In genomic region chr9:93003552-93004407, GRCh38 we compare ENCODE assay signal across 8 cellular contexts. TPM values are rescaled to one million over a fixed set of nuclear protein-coding genes. Genes with fewer than 3 reads are reported as not detected.
DNase-seq lines count a peak whose midpoint lies in the region; ATAC-seq and TF ChIP-seq lines count a peak whose summit lies in the region.

No MANE protein-coding gene starts in this region.

- ATAC-seq in CD4-positive, CD25-positive, alpha-beta regulatory T cell (ENCODE audit: low read depth in 2 of 2) = peak; percentile 73 to 76
- peak; percentile 59 for ATAC-seq in GM21576 (IDR thresholded peaks at IDR 0.05; ENCODE audit: unreplicated experiment)
- ATAC-seq in activated CD8-positive, alpha-beta memory T cell treated with anti-CD3 and anti-CD28 coated beads, Interleukin-2, amount 10 ng/mL, durations not matched to agents 7 days and 5 days = peak; percentile 89
- peak; percentile 80 for ATAC-seq in esophagus mucosa
- no peak for ATAC-seq in HG03378 (IDR thresholded peaks at IDR 0.05; ENCODE audit: unreplicated experiment)

- DNase-seq in CD4-positive, CD25-positive, alpha-beta regulatory T cell = peak; percentile 48 to 78 (median 73)
- DNase-seq in NCI-H82 treated with DMSO at 0.1 percent for 48 hours (lab: John Stamatoyannopoulos, UW; ENCODE audit: unreplicated experiment) = peak; percentile 20
- DNase-seq in activated CD8-positive, alpha-beta memory T cell treated with anti-CD3 and anti-CD28 coated beads, Interleukin-2, amount 10 ng/mL, durations not matched to agents 7 days and 5 days = peak; percentile 71

- TF ChIP-seq RAD21 in neural cell (conservative IDR thresholded peaks at IDR 0.05) = peak; percentile 20

- H3K4me3 ChIP-seq in CD4-positive, CD25-positive, alpha-beta regulatory T cell (ENCODE audit: low read depth, low read length) = peak overlapping the region; percentile 38
- H3K4me3 ChIP-seq in neural cell (ENCODE audit: low read length) (no peak overlapping the region), subcutaneous abdominal adipose tissue (ENCODE audit: low read depth in 1 of 5, low read length in 5 of 5) (peak overlapping the region in 4 of 5 donors; percentile 42 to 54 (median 46))

- H2AFZ ChIP-seq in neural cell (ENCODE audit: low read depth, low read length) = no peak overlapping the region

- peaks cover 0 to 4% (median 4%) of the 10 kb centered on the region in 7 donors for H3K9me3 Mint-ChIP-seq in CD4-positive, CD25-positive, alpha-beta regulatory T cell
- no peaks in the 10 kb centered on the region for H3K9me3 Mint-ChIP-seq in activated CD8-positive, alpha-beta memory T cell treated with anti-CD3 and anti-CD28 coated beads, Interleukin-2, amount 10 ng/mL, durations not matched to agents 7 days and 5 days (ENCODE audit: low read depth)

- TF ChIP-seq CTCF in neural cell (IDR thresholded peaks at IDR 0.05; ENCODE audit: poor library complexity, severe bottlenecking) = peak; percentile 38

- H3K36me3 Mint-ChIP-seq in CD4-positive, CD25-positive, alpha-beta regulatory T cell = peaks cover 39% of the 10 kb centered on the region
- peaks cover 65% of the 10 kb centered on the region for H3K36me3 Mint-ChIP-seq in activated CD8-positive, alpha-beta memory T cell treated with anti-CD3 and anti-CD28 coated beads, Interleukin-2, amount 10 ng/mL, durations not matched to agents 7 days and 5 days

- H3K27ac ChIP-seq in CD4-positive, CD25-positive, alpha-beta regulatory T cell (ENCODE audit: insufficient read depth, low read length, poor library complexity, severe bottlenecking) = peak overlapping the region; percentile 83
- H3K27ac ChIP-seq in neural cell (ENCODE audit: low read length) (no peak overlapping the region), subcutaneous abdominal adipose tissue (ENCODE audit: low read depth, low read length) (no peak overlapping the region)

- H3K4me1 ChIP-seq in CD4-positive, CD25-positive, alpha-beta regulatory T cell (ENCODE audit: control insufficient read depth, insufficient read depth, low read length, poor library complexity, severe bottlenecking) = peaks cover 48% of the 10 kb centered on the region
- peaks cover 0 to 9% (median 4%) of the 10 kb centered on the region in 5 donors for H3K4me1 ChIP-seq in subcutaneous abdominal adipose tissue (ENCODE audit: control insufficient read depth in 5 of 5, insufficient read depth in 5 of 5, low read length in 5 of 5)

- no peaks in the 10 kb centered on the region for H3K9me3 ChIP-seq in CD4-positive, CD25-positive, alpha-beta regulatory T cell (ENCODE audit: control insufficient read depth in 2 of 2, low read length in 2 of 2)
- H3K9me3 ChIP-seq in neural cell (ENCODE audit: low read length) (no peaks in the 10 kb centered on the region), subcutaneous abdominal adipose tissue (ENCODE audit: control insufficient read depth in 5 of 5, low read length in 5 of 5) (no peaks in the 10 kb centered on the region)

- H3K27me3 ChIP-seq in CD4-positive, CD25-positive, alpha-beta regulatory T cell (ENCODE audit: control insufficient read depth, insufficient read depth, low read length) = no peaks in the 10 kb centered on the region
- H3K27me3 ChIP-seq in neural cell (ENCODE audit: insufficient read depth, low read depth, low read length) (no peaks in the 10 kb centered on the region), subcutaneous abdominal adipose tissue (ENCODE audit: control insufficient read depth in 5 of 5, insufficient read depth in 4 of 5, low read length in 5 of 5) (peaks cover 0 to 3% (median 0%) of the 10 kb centered on the region in 5 donors)

- no peak overlapping the region for H3K9ac ChIP-seq in neural cell (ENCODE audit: low read length)
- no peak overlapping the region for H3K9ac ChIP-seq in subcutaneous abdominal adipose tissue (ENCODE audit: low read length in 5 of 5)

- CTCF ChIA-PET in activated CD8-positive, alpha-beta memory T cell treated with anti-CD3 and anti-CD28 coated beads, Interleukin-2, amount 10 ng/mL, durations not matched to agents 7 days and 5 days (lab: Charles Lee) = interaction anchor here (0.6 to 3.1 kb wide), 49 partner anchors 10 to 299 kb away, joined by 3 to 29 read pairs (median 4); partner anchors contain the start of genes FGD3 and NINJ1

- H3K27ac Mint-ChIP-seq in CD4-positive, CD25-positive, alpha-beta regulatory T cell = peak overlapping the region; percentile 86 to 94 (median 94)
- peak overlapping the region; percentile 74 for H3K27ac Mint-ChIP-seq in activated CD8-positive, alpha-beta memory T cell treated with anti-CD3 and anti-CD28 coated beads, Interleukin-2, amount 10 ng/mL, durations not matched to agents 7 days and 5 days

- no peak for TF ChIP-seq EP300 in neural cell (conservative IDR thresholded peaks at IDR 0.05; ENCODE audit: poor library complexity, severe bottlenecking)

- no peaks in the 10 kb centered on the region for H3K27me3 Mint-ChIP-seq in CD4-positive, CD25-positive, alpha-beta regulatory T cell
- no peaks in the 10 kb centered on the region for H3K27me3 Mint-ChIP-seq in activated CD8-positive, alpha-beta memory T cell treated with anti-CD3 and anti-CD28 coated beads, Interleukin-2, amount 10 ng/mL, durations not matched to agents 7 days and 5 days

- H3K9me2 ChIP-seq in neural cell (ENCODE audit: insufficient read depth, low read length) = no peaks in the 10 kb centered on the region

- H3K4me3 Mint-ChIP-seq in CD4-positive, CD25-positive, alpha-beta regulatory T cell = peak overlapping the region; percentile 34 to 80 (median 71)
- H3K4me3 Mint-ChIP-seq in activated CD8-positive, alpha-beta memory T cell treated with anti-CD3 and anti-CD28 coated beads, Interleukin-2, amount 10 ng/mL, durations not matched to agents 7 days and 5 days = no peak overlapping the region

- no peaks in the 10 kb centered on the region for H3K79me2 ChIP-seq in neural cell (replicated peaks; ENCODE audit: insufficient read depth, low read length)

- H3K4me1 Mint-ChIP-seq in CD4-positive, CD25-positive, alpha-beta regulatory T cell = peaks cover 28 to 66% (median 45%) of the 10 kb centered on the region in 4 donors
- H3K4me1 Mint-ChIP-seq in activated CD8-positive, alpha-beta memory T cell treated with anti-CD3 and anti-CD28 coated beads, Interleukin-2, amount 10 ng/mL, durations not matched to agents 7 days and 5 days = peaks cover 45% of the 10 kb centered on the region

- peaks cover 66% of the 10 kb centered on the region for H3K36me3 ChIP-seq in CD4-positive, CD25-positive, alpha-beta regulatory T cell (ENCODE audit: control insufficient read depth, insufficient read depth, low read length)
- H3K36me3 ChIP-seq in neural cell (ENCODE audit: insufficient read depth, low read length) (no peaks in the 10 kb centered on the region), subcutaneous abdominal adipose tissue (ENCODE audit: control insufficient read depth in 5 of 5, insufficient read depth in 5 of 5, low read length in 5 of 5) (peaks cover 0 to 21% (median 2%) of the 10 kb centered on the region in 5 donors)

- H3K4me2 ChIP-seq in neural cell (ENCODE audit: low read length) = no peak overlapping the region

- H4K20me1 ChIP-seq in neural cell (ENCODE audit: insufficient read depth) = no peaks in the 10 kb centered on the region

- no peaks in the 10 kb centered on the region for H3F3A ChIP-seq in neural cell (ENCODE audit: insufficient read depth, low read length, poor library complexity, severe bottlenecking)

TF ChIP-seq in neural cell, 6 proteins besides CTCF, POLR2A, EP300 and RAD21:
- TF ChIP-seq EZH2 (IDR thresholded peaks at IDR 0.05; ENCODE audit: borderline replicate concordance, insufficient read depth, low read length, poor library complexity, severe bottlenecking) (no peak), REST (IDR thresholded peaks at IDR 0.05; ENCODE audit: borderline replicate concordance) (no peak), MXI1 (conservative IDR thresholded peaks at IDR 0.05; ENCODE audit: poor library complexity, severe bottlenecking) (no peak), TAF1 (IDR thresholded peaks at IDR 0.05; ENCODE audit: low read depth) (no peak), SMC3 (conservative IDR thresholded peaks at IDR 0.05; ENCODE audit: poor library complexity) (no peak), POLR2AphosphoS5 (IDR thresholded peaks at IDR 0.05) (no peak)

RNA-seq across cellular contexts. Expression of gene SUSD3, which starts 54.7 kb away (rescaled TPM):
- 68.7 TPM for total RNA-seq in CD4-positive, CD25-positive, alpha-beta regulatory T cell
- 100 to 1,000 TPM; 187 to 229 (median 210) TPM for polyA plus RNA-seq in CD4-positive, CD25-positive, alpha-beta regulatory T cell
- 10 to 100 TPM; 40.1 to 67.3 TPM for total RNA-seq in activated CD8-positive, alpha-beta memory T cell treated with anti-CD3 and anti-CD28 coated beads, Interleukin-2, amount 10 ng/mL, durations not matched to agents 7 days and 5 days
- total RNA-seq in esophagus mucosa = 0.96 TPM
- not detected in 2 replicates for polyA plus RNA-seq in neural cell
- polyA minus RNA-seq in neural cell = not detected in 2 replicates

RNA-seq across cellular contexts. Expression of gene FGD3, which starts 56.5 kb away (rescaled TPM):
- total RNA-seq in CD4-positive, CD25-positive, alpha-beta regulatory T cell = 188 TPM
- polyA plus RNA-seq in CD4-positive, CD25-positive, alpha-beta regulatory T cell = 100 to 1,000 TPM in 1 of 4 donors, 10 to 100 TPM in 3; 71.6 to 105 (median 87.2) TPM
- total RNA-seq in activated CD8-positive, alpha-beta memory T cell treated with anti-CD3 and anti-CD28 coated beads, Interleukin-2, amount 10 ng/mL, durations not matched to agents 7 days and 5 days = 10 to 100 TPM; 72.1 to 91.2 TPM
- 2.1 TPM for total RNA-seq in esophagus mucosa
- polyA plus RNA-seq in neural cell = 8.3 and 9.3 TPM in 2 replicates
- 8.3 and 11.4 TPM in 2 replicates for polyA minus RNA-seq in neural cell

Comparison
In these comparisons a context has a peak if more than half of its experiments do, and no peak if none do; other contexts are left out.
1. DNase-seq: peak in every context shown above with its lines; median percentile 73 in CD4-positive, CD25-positive, alpha-beta regulatory T cell; 71 in activated CD8-positive, alpha-beta memory T cell treated with anti-CD3 and anti-CD28 coated beads, Interleukin-2, amount 10 ng/mL, durations not matched to agents 7 days and 5 days; 20 in NCI-H82 treated with DMSO at 0.1 percent for 48 hours.
2. RNA of gene SUSD3, which starts 54.7 kb away (total RNA-seq): 68.7 TPM in CD4-positive, CD25-positive, alpha-beta regulatory T cell (single experiment) and 40.1 to 67.3 TPM in activated CD8-positive, alpha-beta memory T cell treated with anti-CD3 and anti-CD28 coated beads, Interleukin-2, amount 10 ng/mL, durations not matched to agents 7 days and 5 days; 0.96 TPM in esophagus mucosa (single experiment); every median in the first group is over 10 times any median in the second.
3. RNA of gene FGD3, which starts 56.5 kb away (total RNA-seq): 188 TPM in CD4-positive, CD25-positive, alpha-beta regulatory T cell (single experiment) and 72.1 to 91.2 TPM in activated CD8-positive, alpha-beta memory T cell treated with anti-CD3 and anti-CD28 coated beads, Interleukin-2, amount 10 ng/mL, durations not matched to agents 7 days and 5 days; 2.1 TPM in esophagus mucosa (single experiment); every median in the first group is over 10 times any median in the second.